ENCODE assay signal across 24 cellular contexts in genomic region chr11:70409437-70409836, GRCh38.
"Had no signal": no experiment of that assay in that cellular context is flagged by ENCODE, and none has a peak within 500 bp of the region (broad histone marks: within the 10 kb centered on the region; RNA-seq: fewer than 3 reads in every experiment).

No MANE protein-coding gene starts in this region.

- H3K27me3 ChIP-seq: brain microvascular endothelial cell had no signal

- H3K9me3 Mint-ChIP-seq: activated B cell treated with CpG ODN at 0.5 μM for 24 hours; activated CD4-positive, alpha-beta T cell treated with anti-CD3 and anti-CD28 coated beads, Interleukin-2, amount 10 ng/mL, durations not matched to agents 24 days and 14 days; activated T-cell treated with anti-CD3 and anti-CD28 coated beads, Interleukin-2, amount 50 U/mL, for 24 hours; activated T-helper 1 cell treated with anti-CD3 and anti-CD28 coated beads, Interleukin-12 subunit alpha, Interleukin-12 subunit beta, Interleukin-2, Interleukin-4 antibody, amounts not matched to agents 30 ng/mL and 10 ng/mL and 1 ng/mL, durations not matched to agents 14 hours and 24 hours and 36 hours; T-cell had no signal

- ATAC-seq: activated CD8-positive, alpha-beta memory T cell treated with anti-CD3 and anti-CD28 coated beads, Interleukin-2, amount 10 ng/mL, durations not matched to agents 7 days and 5 days; T-cell had no signal

- H3K4me1 Mint-ChIP-seq: activated B cell treated with CpG ODN at 0.5 μM for 24 hours, T-cell had no signal

- H3K27ac Mint-ChIP-seq: activated B cell treated with CpG ODN at 0.5 μM for 24 hours; activated CD4-positive, alpha-beta T cell treated with anti-CD3 and anti-CD28 coated beads, Interleukin-2, amount 10 ng/mL, durations not matched to agents 24 days and 14 days; activated CD8-positive, alpha-beta memory T cell treated with anti-CD3 and anti-CD28 coated beads, Interleukin-2, amount 10 ng/mL, durations not matched to agents 7 days and 5 days; activated naive CD8-positive, alpha-beta T cell; activated T-cell treated with anti-CD3 and anti-CD28 coated beads, Interleukin-2, amount 50 U/mL, for 24 hours; activated T-helper 1 cell treated with anti-CD3 and anti-CD28 coated beads, Interleukin-12 subunit alpha, Interleukin-12 subunit beta, Interleukin-2, Interleukin-4 antibody, amounts not matched to agents 30 ng/mL and 10 ng/mL and 1 ng/mL, durations not matched to agents 14 hours and 24 hours and 36 hours; T-cell had no signal

- H3K4me3 ChIP-seq: SK-N-MC had no signal

- DNase-seq: activated B cell treated with CpG ODN at 0.5 μM for 24 hours; activated CD4-positive, alpha-beta T cell treated with anti-CD3 and anti-CD28 coated beads for 1 hour; activated CD4-positive, alpha-beta T cell treated with anti-CD3 and anti-CD28 coated beads, Interleukin-2, amount 10 ng/mL, durations not matched to agents 24 days and 14 days; activated CD4-positive, alpha-beta T cell treated with anti-CD3 and anti-CD28 coated beads, Interleukin-2, amount 50 U/mL, for 48 hours; activated CD8-positive, alpha-beta memory T cell treated with anti-CD3 and anti-CD28 coated beads, Interleukin-2, amount 10 ng/mL, durations not matched to agents 7 days and 5 days; activated effector memory CD4-positive, alpha-beta T cell treated with Interleukin-2 at 50 U/mL for 16 hours; activated naive CD4-positive, alpha-beta T cell treated with Interleukin-2 at 50 U/mL for 16 hours; activated T-cell treated with anti-CD3 and anti-CD28 coated beads, Interleukin-2, amount 50 U/mL, for 24 hours; brain microvascular endothelial cell; cerebellar nuclear complex; Kasumi-1; NCI-H1048; NCI-H146; NCI-H187 treated with DMSO at 0.1 percent for 48 hours; NCI-H2081 treated with DMSO at 0.1 percent for 48 hours; NCI-H446; NCI-H524; T-cell; T-helper 2 cell; T1000 had no signal

- H3K36me3 Mint-ChIP-seq: activated CD8-positive, alpha-beta memory T cell treated with anti-CD3 and anti-CD28 coated beads, Interleukin-2, amount 10 ng/mL, durations not matched to agents 7 days and 5 days; T-cell had no signal

- FAIRE-seq: TTC549 had no signal

- H3K4me3 Mint-ChIP-seq: activated B cell treated with CpG ODN at 0.5 μM for 24 hours; activated CD4-positive, alpha-beta T cell treated with anti-CD3 and anti-CD28 coated beads, Interleukin-2, amount 10 ng/mL, durations not matched to agents 24 days and 14 days; activated CD8-positive, alpha-beta memory T cell treated with anti-CD3 and anti-CD28 coated beads, Interleukin-2, amount 10 ng/mL, durations not matched to agents 7 days and 5 days; activated naive CD8-positive, alpha-beta T cell; activated T-cell treated with anti-CD3 and anti-CD28 coated beads, Interleukin-2, amount 50 U/mL, for 24 hours; activated T-helper 1 cell treated with anti-CD3 and anti-CD28 coated beads, Interleukin-12 subunit alpha, Interleukin-12 subunit beta, Interleukin-2, Interleukin-4 antibody, amounts not matched to agents 30 ng/mL and 10 ng/mL and 1 ng/mL, durations not matched to agents 14 hours and 24 hours and 36 hours; T-cell had no signal

- H3K27me3 Mint-ChIP-seq: activated naive CD8-positive, alpha-beta T cell had no signal

- H3K27ac ChIP-seq: brain microvascular endothelial cell, SK-N-MC had no signal
